ENCODE assay signal across 9 cellular contexts in genomic region chr16:29943846-29944669, GRCh38. TPM values are rescaled to one million over a fixed set of nuclear protein-coding genes. Genes with fewer than 3 reads are reported as not detected.
A peak's percentile ranks its signal among the peaks of the same experiment; 100 is the strongest.
DNase-seq lines count a peak whose midpoint lies in the region; ATAC-seq and TF ChIP-seq lines count a peak whose summit lies in the region.
"Had no signal": no experiment of that assay in that cellular context is flagged by ENCODE, and none has a peak within 500 bp of the region (broad histone marks: within the 10 kb centered on the region; RNA-seq: fewer than 3 reads in every experiment).

No MANE protein-coding gene starts in this region.

- WGBS in lower leg skin, 2 donors, result 31% methylated on average over 11 of the region's 11 CpGs

- no peak for ATAC-seq in HG03457 (IDR thresholded peaks at IDR 0.05; ENCODE audit: unreplicated experiment)
- ATAC-seq in HG03520 (IDR thresholded peaks at IDR 0.05; ENCODE audit: unreplicated experiment), result no peak

- no peak overlapping the region for H3K4me3 ChIP-seq in lower leg skin (ENCODE audit: low read depth, poor library complexity, severe bottlenecking)

- in situ Hi-C loops in GM13977 (cut with MboI; ENCODE audit: low pct_unique_long_range_greater_than_20kb, low sequenced_read_pairs, unreplicated experiment), result loop anchor here (10.0 kb wide), 1 partner anchor 59 kb away; no protein-coding TSS in a partner anchor

- DNase-seq in DMS 273 treated with DMSO at 0.1 percent for 48 hours (lab: John Stamatoyannopoulos, UW) (peak; percentile 89), NCI-H146 (lab: John Stamatoyannopoulos, UW) (peak; percentile 76), astrocyte of the hippocampus (ENCODE audit: low read depth, low spot score) (peak; percentile 95), lower leg skin (ENCODE audit: low spot score in 2 of 2) (peak; percentile 43 to 78), GM13977 (ENCODE audit: low spot score) (no peak), T-helper 2 cell (no peak)
- DNase-seq: naive B cell had no signal

- no peak for TF ChIP-seq POLR2A in lower leg skin (IDR thresholded peaks at IDR 0.05)

- TF ChIP-seq CTCF in lower leg skin (IDR thresholded peaks at IDR 0.05) (no peak), GM13977 (IDR thresholded peaks at IDR 0.05; ENCODE audit: extremely low read depth, insufficient read depth, missing control alignments) (no peak)

- intact Hi-C loops in lower leg skin (cut with DNase I; ENCODE audit: low total_unique reads), result no loop called here

RNA-seq across cellular contexts. Expression of gene TMEM219, which starts 17.8 kb away (rescaled TPM):
- total RNA-seq in lower leg skin, result 100 to 1,000 TPM; 118 to 143 (median 130) TPM

RNA-seq across cellular contexts. Expression of gene KCTD13, which starts 18.0 kb away (rescaled TPM):
- total RNA-seq in lower leg skin, result 10 to 100 TPM; 19.7 to 34.4 (median 26.0) TPM

RNA-seq across cellular contexts. Expression of gene TAOK2, which starts 29.6 kb away (rescaled TPM):
- 10 to 100 TPM; 35.5 to 47.9 (median 38.1) TPM for total RNA-seq in lower leg skin

RNA-seq across cellular contexts. Expression of gene ASPHD1, which starts 43.8 kb away (rescaled TPM):
- total RNA-seq in lower leg skin, result not detected

RNA-seq across cellular contexts. Expression of gene SEZ6L2, which starts 44.7 kb away (rescaled TPM):
- 100 to 1,000 TPM in 1 of 4 donors, 1 to 10 TPM in 3; 1.4 to 100 (median 3.1) TPM for total RNA-seq in lower leg skin

Comparison
In these comparisons a context has a peak if more than half of its experiments do, and no peak if none do; other contexts are left out.
1. DNase-seq: peak in DMS 273 treated with DMSO at 0.1 percent for 48 hours (single experiment), NCI-H146 (single experiment), astrocyte of the hippocampus (single experiment) and lower leg skin (2 of 2); none in GM13977 (single experiment) and T-helper 2 cell (0 of 5).